In the genomic region with DNA sequence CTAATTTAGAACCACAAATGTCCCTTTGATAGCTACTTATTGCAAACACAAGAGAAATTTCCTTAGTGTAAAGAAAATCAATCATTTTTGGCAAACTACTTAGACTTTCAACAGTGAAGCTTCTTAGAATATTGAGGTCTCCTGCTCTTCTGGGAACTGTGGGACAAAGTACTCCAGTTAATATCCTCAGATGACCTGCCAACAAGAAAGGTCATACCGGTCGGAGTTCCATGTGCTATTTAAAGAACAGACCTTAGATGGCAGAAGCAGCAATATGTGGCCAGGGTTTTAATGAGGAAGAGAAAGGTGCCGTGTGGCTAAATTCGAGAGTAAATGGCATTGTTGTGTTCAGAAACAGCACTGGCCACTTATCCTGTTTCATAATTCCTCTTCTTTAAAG, we compare ENCODE assay signal across 1 cellular context.
A peak's percentile ranks its signal among the peaks of the same experiment; 100 is the strongest.
TF ChIP-seq lines count a peak whose summit lies in the region.

No MANE protein-coding gene starts in this region.

TF ChIP-seq in K562, 482 proteins besides CTCF, POLR2A, EP300 and RAD21 (continued from another document and continues in another):
- TF ChIP-seq, protein P1, sequence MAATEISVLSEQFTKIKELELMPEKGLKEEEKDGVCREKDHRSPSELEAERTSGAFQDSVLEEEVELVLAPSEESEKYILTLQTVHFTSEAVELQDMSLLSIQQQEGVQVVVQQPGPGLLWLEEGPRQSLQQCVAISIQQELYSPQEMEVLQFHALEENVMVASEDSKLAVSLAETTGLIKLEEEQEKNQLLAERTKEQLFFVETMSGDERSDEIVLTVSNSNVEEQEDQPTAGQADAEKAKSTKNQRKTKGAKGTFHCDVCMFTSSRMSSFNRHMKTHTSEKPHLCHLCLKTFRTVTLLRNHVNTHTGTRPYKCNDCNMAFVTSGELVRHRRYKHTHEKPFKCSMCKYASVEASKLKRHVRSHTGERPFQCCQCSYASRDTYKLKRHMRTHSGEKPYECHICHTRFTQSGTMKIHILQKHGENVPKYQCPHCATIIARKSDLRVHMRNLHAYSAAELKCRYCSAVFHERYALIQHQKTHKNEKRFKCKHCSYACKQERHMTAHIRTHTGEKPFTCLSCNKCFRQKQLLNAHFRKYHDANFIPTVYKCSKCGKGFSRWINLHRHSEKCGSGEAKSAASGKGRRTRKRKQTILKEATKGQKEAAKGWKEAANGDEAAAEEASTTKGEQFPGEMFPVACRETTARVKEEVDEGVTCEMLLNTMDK (IDR thresholded peaks at IDR 0.05; ENCODE audit: borderline replicate concordance, insufficient read depth, low read depth, low read length, poor library complexity, severe bottlenecking): no peak
- no peak for TF ChIP-seq ELF1 (tag; IDR thresholded peaks at IDR 0.05)
- TF ChIP-seq, protein P2, sequence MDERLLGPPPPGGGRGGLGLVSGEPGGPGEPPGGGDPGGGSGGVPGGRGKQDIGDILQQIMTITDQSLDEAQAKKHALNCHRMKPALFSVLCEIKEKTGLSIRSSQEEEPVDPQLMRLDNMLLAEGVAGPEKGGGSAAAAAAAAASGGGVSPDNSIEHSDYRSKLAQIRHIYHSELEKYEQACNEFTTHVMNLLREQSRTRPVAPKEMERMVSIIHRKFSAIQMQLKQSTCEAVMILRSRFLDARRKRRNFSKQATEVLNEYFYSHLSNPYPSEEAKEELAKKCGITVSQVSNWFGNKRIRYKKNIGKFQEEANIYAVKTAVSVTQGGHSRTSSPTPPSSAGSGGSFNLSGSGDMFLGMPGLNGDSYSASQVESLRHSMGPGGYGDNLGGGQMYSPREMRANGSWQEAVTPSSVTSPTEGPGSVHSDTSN (CRISPR knock-in tag; IDR thresholded peaks at IDR 0.05; ENCODE audit: low read depth): no peak
- TF ChIP-seq, protein P2 (tag; conservative IDR thresholded peaks at IDR 0.05; ENCODE audit: low read depth): peak; percentile 46; the same call in 1 of the 2 replicates
- TF ChIP-seq PHB2 (IDR thresholded peaks at IDR 0.05; ENCODE audit: low read depth): no peak
- no peak for TF ChIP-seq PHF8 (IDR thresholded peaks at IDR 0.05; ENCODE audit: borderline replicate concordance, low read length)
- TF ChIP-seq ESRRA (IDR thresholded peaks at IDR 0.05; ENCODE audit: borderline replicate concordance, low read depth): peak; percentile 93
- no peak for TF ChIP-seq ZNF239 (CRISPR knock-in tag; IDR thresholded peaks at IDR 0.05)
- TF ChIP-seq ZNF23 (CRISPR knock-in tag; IDR thresholded peaks at IDR 0.05): no peak
- TF ChIP-seq, protein P3, sequence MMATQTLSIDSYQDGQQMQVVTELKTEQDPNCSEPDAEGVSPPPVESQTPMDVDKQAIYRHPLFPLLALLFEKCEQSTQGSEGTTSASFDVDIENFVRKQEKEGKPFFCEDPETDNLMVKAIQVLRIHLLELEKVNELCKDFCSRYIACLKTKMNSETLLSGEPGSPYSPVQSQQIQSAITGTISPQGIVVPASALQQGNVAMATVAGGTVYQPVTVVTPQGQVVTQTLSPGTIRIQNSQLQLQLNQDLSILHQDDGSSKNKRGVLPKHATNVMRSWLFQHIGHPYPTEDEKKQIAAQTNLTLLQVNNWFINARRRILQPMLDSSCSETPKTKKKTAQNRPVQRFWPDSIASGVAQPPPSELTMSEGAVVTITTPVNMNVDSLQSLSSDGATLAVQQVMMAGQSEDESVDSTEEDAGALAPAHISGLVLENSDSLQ (IDR thresholded peaks at IDR 0.05): peak; percentile 50
- TF ChIP-seq, protein P4, sequence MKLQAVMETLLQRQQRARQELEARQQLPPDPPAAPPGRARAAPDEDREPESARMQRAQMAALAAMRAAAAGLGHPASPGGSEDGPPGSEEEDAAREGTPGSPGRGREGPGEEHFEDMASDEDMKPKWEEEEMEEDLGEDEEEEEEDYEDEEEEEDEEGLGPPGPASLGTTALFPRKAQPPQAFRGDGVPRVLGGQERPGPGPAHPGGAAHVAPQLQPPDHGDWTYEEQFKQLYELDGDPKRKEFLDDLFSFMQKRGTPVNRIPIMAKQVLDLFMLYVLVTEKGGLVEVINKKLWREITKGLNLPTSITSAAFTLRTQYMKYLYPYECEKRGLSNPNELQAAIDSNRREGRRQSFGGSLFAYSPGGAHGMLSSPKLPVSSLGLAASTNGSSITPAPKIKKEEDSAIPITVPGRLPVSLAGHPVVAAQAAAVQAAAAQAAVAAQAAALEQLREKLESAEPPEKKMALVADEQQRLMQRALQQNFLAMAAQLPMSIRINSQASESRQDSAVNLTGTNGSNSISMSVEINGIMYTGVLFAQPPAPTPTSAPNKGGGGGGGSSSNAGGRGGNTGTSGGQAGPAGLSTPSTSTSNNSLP (IDR thresholded peaks at IDR 0.05; ENCODE audit: borderline replicate concordance, low read depth, low read length): no peak
- no peak for TF ChIP-seq ZNF274 (IDR thresholded peaks at IDR 0.05; ENCODE audit: borderline replicate concordance, low read depth, low read length)
- TF ChIP-seq, protein P5, sequence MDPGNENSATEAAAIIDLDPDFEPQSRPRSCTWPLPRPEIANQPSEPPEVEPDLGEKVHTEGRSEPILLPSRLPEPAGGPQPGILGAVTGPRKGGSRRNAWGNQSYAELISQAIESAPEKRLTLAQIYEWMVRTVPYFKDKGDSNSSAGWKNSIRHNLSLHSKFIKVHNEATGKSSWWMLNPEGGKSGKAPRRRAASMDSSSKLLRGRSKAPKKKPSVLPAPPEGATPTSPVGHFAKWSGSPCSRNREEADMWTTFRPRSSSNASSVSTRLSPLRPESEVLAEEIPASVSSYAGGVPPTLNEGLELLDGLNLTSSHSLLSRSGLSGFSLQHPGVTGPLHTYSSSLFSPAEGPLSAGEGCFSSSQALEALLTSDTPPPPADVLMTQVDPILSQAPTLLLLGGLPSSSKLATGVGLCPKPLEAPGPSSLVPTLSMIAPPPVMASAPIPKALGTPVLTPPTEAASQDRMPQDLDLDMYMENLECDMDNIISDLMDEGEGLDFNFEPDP (CRISPR knock-in tag; IDR thresholded peaks at IDR 0.05): no peak
- TF ChIP-seq NFIX (CRISPR knock-in tag; IDR thresholded peaks at IDR 0.05; ENCODE audit: low read depth): no peak
- TF ChIP-seq, protein P6, sequence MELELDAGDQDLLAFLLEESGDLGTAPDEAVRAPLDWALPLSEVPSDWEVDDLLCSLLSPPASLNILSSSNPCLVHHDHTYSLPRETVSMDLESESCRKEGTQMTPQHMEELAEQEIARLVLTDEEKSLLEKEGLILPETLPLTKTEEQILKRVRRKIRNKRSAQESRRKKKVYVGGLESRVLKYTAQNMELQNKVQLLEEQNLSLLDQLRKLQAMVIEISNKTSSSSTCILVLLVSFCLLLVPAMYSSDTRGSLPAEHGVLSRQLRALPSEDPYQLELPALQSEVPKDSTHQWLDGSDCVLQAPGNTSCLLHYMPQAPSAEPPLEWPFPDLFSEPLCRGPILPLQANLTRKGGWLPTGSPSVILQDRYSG (tag; conservative IDR thresholded peaks at IDR 0.05; ENCODE audit: low read depth): no peak
- TF ChIP-seq ZNF778 (CRISPR knock-in tag; IDR thresholded peaks at IDR 0.05): no peak
- no peak for TF ChIP-seq OTX1 (CRISPR knock-in tag; IDR thresholded peaks at IDR 0.05)
- no peak for TF ChIP-seq HDAC6 (IDR thresholded peaks at IDR 0.05; ENCODE audit: low read depth, low read length)
- TF ChIP-seq GABPB1 (CRISPR knock-in tag; IDR thresholded peaks at IDR 0.05): no peak
- TF ChIP-seq ZNF589 (CRISPR knock-in tag; IDR thresholded peaks at IDR 0.05; ENCODE audit: low read depth): no peak
- no peak for TF ChIP-seq NBN (IDR thresholded peaks at IDR 0.05; ENCODE audit: low read depth)
- TF ChIP-seq BRD9 (IDR thresholded peaks at IDR 0.05; ENCODE audit: low read depth, partially characterized antibody): peak; percentile 65
- TF ChIP-seq, protein P7, sequence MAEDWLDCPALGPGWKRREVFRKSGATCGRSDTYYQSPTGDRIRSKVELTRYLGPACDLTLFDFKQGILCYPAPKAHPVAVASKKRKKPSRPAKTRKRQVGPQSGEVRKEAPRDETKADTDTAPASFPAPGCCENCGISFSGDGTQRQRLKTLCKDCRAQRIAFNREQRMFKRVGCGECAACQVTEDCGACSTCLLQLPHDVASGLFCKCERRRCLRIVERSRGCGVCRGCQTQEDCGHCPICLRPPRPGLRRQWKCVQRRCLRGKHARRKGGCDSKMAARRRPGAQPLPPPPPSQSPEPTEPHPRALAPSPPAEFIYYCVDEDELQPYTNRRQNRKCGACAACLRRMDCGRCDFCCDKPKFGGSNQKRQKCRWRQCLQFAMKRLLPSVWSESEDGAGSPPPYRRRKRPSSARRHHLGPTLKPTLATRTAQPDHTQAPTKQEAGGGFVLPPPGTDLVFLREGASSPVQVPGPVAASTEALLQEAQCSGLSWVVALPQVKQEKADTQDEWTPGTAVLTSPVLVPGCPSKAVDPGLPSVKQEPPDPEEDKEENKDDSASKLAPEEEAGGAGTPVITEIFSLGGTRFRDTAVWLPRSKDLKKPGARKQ (CRISPR knock-in tag; IDR thresholded peaks at IDR 0.05): no peak
- TF ChIP-seq, protein P8, sequence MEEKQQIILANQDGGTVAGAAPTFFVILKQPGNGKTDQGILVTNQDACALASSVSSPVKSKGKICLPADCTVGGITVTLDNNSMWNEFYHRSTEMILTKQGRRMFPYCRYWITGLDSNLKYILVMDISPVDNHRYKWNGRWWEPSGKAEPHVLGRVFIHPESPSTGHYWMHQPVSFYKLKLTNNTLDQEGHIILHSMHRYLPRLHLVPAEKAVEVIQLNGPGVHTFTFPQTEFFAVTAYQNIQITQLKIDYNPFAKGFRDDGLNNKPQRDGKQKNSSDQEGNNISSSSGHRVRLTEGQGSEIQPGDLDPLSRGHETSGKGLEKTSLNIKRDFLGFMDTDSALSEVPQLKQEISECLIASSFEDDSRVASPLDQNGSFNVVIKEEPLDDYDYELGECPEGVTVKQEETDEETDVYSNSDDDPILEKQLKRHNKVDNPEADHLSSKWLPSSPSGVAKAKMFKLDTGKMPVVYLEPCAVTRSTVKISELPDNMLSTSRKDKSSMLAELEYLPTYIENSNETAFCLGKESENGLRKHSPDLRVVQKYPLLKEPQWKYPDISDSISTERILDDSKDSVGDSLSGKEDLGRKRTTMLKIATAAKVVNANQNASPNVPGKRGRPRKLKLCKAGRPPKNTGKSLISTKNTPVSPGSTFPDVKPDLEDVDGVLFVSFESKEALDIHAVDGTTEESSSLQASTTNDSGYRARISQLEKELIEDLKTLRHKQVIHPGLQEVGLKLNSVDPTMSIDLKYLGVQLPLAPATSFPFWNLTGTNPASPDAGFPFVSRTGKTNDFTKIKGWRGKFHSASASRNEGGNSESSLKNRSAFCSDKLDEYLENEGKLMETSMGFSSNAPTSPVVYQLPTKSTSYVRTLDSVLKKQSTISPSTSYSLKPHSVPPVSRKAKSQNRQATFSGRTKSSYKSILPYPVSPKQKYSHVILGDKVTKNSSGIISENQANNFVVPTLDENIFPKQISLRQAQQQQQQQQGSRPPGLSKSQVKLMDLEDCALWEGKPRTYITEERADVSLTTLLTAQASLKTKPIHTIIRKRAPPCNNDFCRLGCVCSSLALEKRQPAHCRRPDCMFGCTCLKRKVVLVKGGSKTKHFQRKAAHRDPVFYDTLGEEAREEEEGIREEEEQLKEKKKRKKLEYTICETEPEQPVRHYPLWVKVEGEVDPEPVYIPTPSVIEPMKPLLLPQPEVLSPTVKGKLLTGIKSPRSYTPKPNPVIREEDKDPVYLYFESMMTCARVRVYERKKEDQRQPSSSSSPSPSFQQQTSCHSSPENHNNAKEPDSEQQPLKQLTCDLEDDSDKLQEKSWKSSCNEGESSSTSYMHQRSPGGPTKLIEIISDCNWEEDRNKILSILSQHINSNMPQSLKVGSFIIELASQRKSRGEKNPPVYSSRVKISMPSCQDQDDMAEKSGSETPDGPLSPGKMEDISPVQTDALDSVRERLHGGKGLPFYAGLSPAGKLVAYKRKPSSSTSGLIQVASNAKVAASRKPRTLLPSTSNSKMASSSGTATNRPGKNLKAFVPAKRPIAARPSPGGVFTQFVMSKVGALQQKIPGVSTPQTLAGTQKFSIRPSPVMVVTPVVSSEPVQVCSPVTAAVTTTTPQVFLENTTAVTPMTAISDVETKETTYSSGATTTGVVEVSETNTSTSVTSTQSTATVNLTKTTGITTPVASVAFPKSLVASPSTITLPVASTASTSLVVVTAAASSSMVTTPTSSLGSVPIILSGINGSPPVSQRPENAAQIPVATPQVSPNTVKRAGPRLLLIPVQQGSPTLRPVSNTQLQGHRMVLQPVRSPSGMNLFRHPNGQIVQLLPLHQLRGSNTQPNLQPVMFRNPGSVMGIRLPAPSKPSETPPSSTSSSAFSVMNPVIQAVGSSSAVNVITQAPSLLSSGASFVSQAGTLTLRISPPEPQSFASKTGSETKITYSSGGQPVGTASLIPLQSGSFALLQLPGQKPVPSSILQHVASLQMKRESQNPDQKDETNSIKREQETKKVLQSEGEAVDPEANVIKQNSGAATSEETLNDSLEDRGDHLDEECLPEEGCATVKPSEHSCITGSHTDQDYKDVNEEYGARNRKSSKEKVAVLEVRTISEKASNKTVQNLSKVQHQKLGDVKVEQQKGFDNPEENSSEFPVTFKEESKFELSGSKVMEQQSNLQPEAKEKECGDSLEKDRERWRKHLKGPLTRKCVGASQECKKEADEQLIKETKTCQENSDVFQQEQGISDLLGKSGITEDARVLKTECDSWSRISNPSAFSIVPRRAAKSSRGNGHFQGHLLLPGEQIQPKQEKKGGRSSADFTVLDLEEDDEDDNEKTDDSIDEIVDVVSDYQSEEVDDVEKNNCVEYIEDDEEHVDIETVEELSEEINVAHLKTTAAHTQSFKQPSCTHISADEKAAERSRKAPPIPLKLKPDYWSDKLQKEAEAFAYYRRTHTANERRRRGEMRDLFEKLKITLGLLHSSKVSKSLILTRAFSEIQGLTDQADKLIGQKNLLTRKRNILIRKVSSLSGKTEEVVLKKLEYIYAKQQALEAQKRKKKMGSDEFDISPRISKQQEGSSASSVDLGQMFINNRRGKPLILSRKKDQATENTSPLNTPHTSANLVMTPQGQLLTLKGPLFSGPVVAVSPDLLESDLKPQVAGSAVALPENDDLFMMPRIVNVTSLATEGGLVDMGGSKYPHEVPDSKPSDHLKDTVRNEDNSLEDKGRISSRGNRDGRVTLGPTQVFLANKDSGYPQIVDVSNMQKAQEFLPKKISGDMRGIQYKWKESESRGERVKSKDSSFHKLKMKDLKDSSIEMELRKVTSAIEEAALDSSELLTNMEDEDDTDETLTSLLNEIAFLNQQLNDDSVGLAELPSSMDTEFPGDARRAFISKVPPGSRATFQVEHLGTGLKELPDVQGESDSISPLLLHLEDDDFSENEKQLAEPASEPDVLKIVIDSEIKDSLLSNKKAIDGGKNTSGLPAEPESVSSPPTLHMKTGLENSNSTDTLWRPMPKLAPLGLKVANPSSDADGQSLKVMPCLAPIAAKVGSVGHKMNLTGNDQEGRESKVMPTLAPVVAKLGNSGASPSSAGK (IDR thresholded peaks at IDR 0.05): peak; percentile 52
- no peak for TF ChIP-seq ZNF316 (IDR thresholded peaks at IDR 0.05)
- TF ChIP-seq MYC (IDR thresholded peaks at IDR 0.05; ENCODE audit: low read depth, low read length): peak; percentile 69
- no peak for TF ChIP-seq MYC (CRISPR knock-in tag; IDR thresholded peaks at IDR 0.05; ENCODE audit: borderline replicate concordance, low read depth)
- no peak for TF ChIP-seq ZNF133 (CRISPR knock-in tag; IDR thresholded peaks at IDR 0.05)
- no peak for TF ChIP-seq FOXA3 (CRISPR knock-in tag; conservative IDR thresholded peaks at IDR 0.05 in 1 of 2, IDR thresholded peaks at IDR 0.05 in 1 of 2)
- TF ChIP-seq L3MBTL2 (IDR thresholded peaks at IDR 0.05): peak; percentile 65
- TF ChIP-seq MAZ (CRISPR knock-in tag; conservative IDR thresholded peaks at IDR 0.05 in 1 of 2, IDR thresholded peaks at IDR 0.05 in 1 of 2): no peak; a peak in 1 of 4 replicates
- TF ChIP-seq NFRKB (IDR thresholded peaks at IDR 0.05; ENCODE audit: low read depth): no peak
